Comparison of ENCODE assay signal across 18 cellular contexts in the genomic region with DNA sequence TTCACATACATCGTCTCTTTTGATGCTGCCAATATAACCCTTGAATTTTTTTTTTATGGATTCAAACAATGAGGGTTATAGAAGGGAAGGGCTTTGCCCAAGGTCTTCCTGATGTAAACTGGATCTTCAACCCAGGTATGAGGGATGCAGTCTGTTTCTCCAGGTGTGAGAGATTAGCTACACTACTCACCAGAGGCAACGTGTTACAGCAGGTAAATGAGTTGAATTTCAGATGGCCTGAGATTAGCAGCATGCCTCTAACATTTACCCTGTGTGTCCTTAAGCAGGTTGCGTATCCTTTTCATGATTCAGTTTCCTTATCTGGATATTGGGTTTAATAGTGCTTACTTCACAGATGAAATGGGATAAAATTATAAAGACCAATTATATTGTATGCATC. TPM values are rescaled to one million over a fixed set of nuclear protein-coding genes. Genes with fewer than 3 reads are reported as not detected.
DNase-seq lines count a peak whose midpoint lies in the region; ATAC-seq and TF ChIP-seq lines count a peak whose summit lies in the region.
"Had no signal": no experiment of that assay in that cellular context is flagged by ENCODE, and none has a peak within 500 bp of the region (broad histone marks: within the 10 kb centered on the region; RNA-seq: fewer than 3 reads in every experiment).

No MANE protein-coding gene starts in this region.

- H3K27ac Mint-ChIP-seq in activated CD8-positive, alpha-beta T cell treated with anti-CD3 and anti-CD28 coated beads, Interleukin-2, amount 10 ng/mL, durations not matched to agents 7 days and 5 days = peak overlapping the region; percentile 27
- H3K27ac Mint-ChIP-seq in immature natural killer cell = peak overlapping the region in 3 of 6 donors; percentile 46 to 96 (median 77)
- H3K27ac Mint-ChIP-seq: HFFc6 had no signal

- H3K27ac ChIP-seq in left ventricle myocardium inferior (replicated peaks) (no peak overlapping the region), ascending aorta (no peak overlapping the region)
- H3K27ac ChIP-seq: brain microvascular endothelial cell, SJSA1 had no signal

- POLR2A ChIA-PET in activated CD8-positive, alpha-beta T cell treated with anti-CD3 and anti-CD28 coated beads, Interleukin-2, amount 10 ng/mL, durations not matched to agents 7 days and 5 days (lab: Charles Lee) = no interaction called here

- H3K36me3 Mint-ChIP-seq in activated CD8-positive, alpha-beta T cell treated with anti-CD3 and anti-CD28 coated beads, Interleukin-2, amount 10 ng/mL, durations not matched to agents 7 days and 5 days (ENCODE audit: low read depth) = peaks cover 64% of the 10 kb centered on the region
- peaks cover 42 to 45% (median 42%) of the 10 kb centered on the region in 3 donors for H3K36me3 Mint-ChIP-seq in immature natural killer cell

- no peaks in the 10 kb centered on the region for H3K27me3 ChIP-seq in left ventricle myocardium inferior (ENCODE audit: low read depth)
- H3K27me3 ChIP-seq in ascending aorta = no peaks in the 10 kb centered on the region
- H3K27me3 ChIP-seq: right lobe of liver, SJSA1 had no signal

- TF ChIP-seq CTCF in left ventricle myocardium inferior (IDR thresholded peaks at IDR 0.05; ENCODE audit: borderline replicate concordance) = no peak
- TF ChIP-seq CTCF in ascending aorta (IDR thresholded peaks at IDR 0.05) = no peak

- H3K4me1 ChIP-seq in left ventricle myocardium inferior (peaks cover 23% of the 10 kb centered on the region), ascending aorta (peaks cover 0 to 8% of the 10 kb centered on the region in 2 donors)

- H3K36me3 ChIP-seq in left ventricle myocardium inferior (peaks cover 17% of the 10 kb centered on the region), ascending aorta (peaks cover 0 to 6% of the 10 kb centered on the region in 2 donors)
- H3K36me3 ChIP-seq: brain microvascular endothelial cell, SJSA1 had no signal

- no peaks in the 10 kb centered on the region for H3K9me3 Mint-ChIP-seq in activated CD8-positive, alpha-beta T cell treated with anti-CD3 and anti-CD28 coated beads, Interleukin-2, amount 10 ng/mL, durations not matched to agents 7 days and 5 days (ENCODE audit: insufficient read depth)
- peaks cover 0 to 16% (median 0%) of the 10 kb centered on the region in 6 donors for H3K9me3 Mint-ChIP-seq in immature natural killer cell
- H3K9me3 Mint-ChIP-seq: HFFc6 had no signal

- H3K9me3 ChIP-seq in left ventricle myocardium inferior (replicated peaks) (no peaks in the 10 kb centered on the region), ascending aorta (no peaks in the 10 kb centered on the region)
- H3K9me3 ChIP-seq: right lobe of liver, SJSA1 had no signal

- CTCF ChIA-PET in activated CD8-positive, alpha-beta T cell treated with anti-CD3 and anti-CD28 coated beads, Interleukin-2, amount 10 ng/mL, durations not matched to agents 7 days and 5 days (lab: Charles Lee) = interaction anchor here (0.9 to 5.2 kb wide), 2 partner anchors 51 to 140 kb away, joined by 4 to 45 read pairs; no protein-coding TSS in a partner anchor

- no peaks in the 10 kb centered on the region for H3K27me3 Mint-ChIP-seq in activated CD8-positive, alpha-beta T cell treated with anti-CD3 and anti-CD28 coated beads, Interleukin-2, amount 10 ng/mL, durations not matched to agents 7 days and 5 days (ENCODE audit: low read depth)
- no peaks in the 10 kb centered on the region for H3K27me3 Mint-ChIP-seq in immature natural killer cell (ENCODE audit: low read depth in 3 of 3)

- peaks cover 23% of the 10 kb centered on the region for H3K4me1 Mint-ChIP-seq in activated CD8-positive, alpha-beta T cell treated with anti-CD3 and anti-CD28 coated beads, Interleukin-2, amount 10 ng/mL, durations not matched to agents 7 days and 5 days (ENCODE audit: low read depth)
- H3K4me1 Mint-ChIP-seq in immature natural killer cell = peaks cover 39 to 61% of the 10 kb centered on the region in 2 donors

- ATAC-seq in left ventricle myocardium superior (no peak), GM18909 (IDR thresholded peaks at IDR 0.05; ENCODE audit: poor library complexity, unreplicated experiment) (no peak)
- ATAC-seq in activated CD8-positive, alpha-beta T cell treated with anti-CD3 and anti-CD28 coated beads, Interleukin-2, amount 10 ng/mL, durations not matched to agents 7 days and 5 days = no peak
- ATAC-seq: right lobe of liver had no signal

- DNase-seq in left ventricle myocardium inferior = no peak
- DNase-seq in left ventricle myocardium superior = no peak
- DNase-seq in activated CD8-positive, alpha-beta T cell treated with anti-CD3 and anti-CD28 coated beads, Interleukin-2, amount 10 ng/mL, durations not matched to agents 7 days and 5 days = no peak
- DNase-seq in immature natural killer cell = no peak
- DNase-seq in ascending aorta (ENCODE audit: low spot score in 2 of 2) = no peak
- no peak for DNase-seq in NK-92 treated with Interleukin-12 subunit alpha and Interleukin-12 subunit beta, amount 100 ng/mL, for 24 hours (lab: John Stamatoyannopoulos, UW)
- DNase-seq: activated CD4-positive, alpha-beta T cell treated with anti-CD3 and anti-CD28 coated beads, Interleukin-2, amount 50 U/mL, for 4 hours; brain microvascular endothelial cell; head of caudate nucleus; HFFc6; islet precursor cell; midbrain; NCI-H1930; NCI-H510A; right lobe of liver; substantia nigra had no signal

- intact Hi-C loops in left ventricle myocardium inferior (cut with micrococcal nuclease) = no loop called here
- intact Hi-C loops in left ventricle myocardium superior (cut with micrococcal nuclease) = no loop called here
- intact Hi-C loops in ascending aorta (cut with DNase I) = no loop called here

- H3K4me3 ChIP-seq in left ventricle myocardium inferior (peak overlapping the region; percentile 67), ascending aorta (peak overlapping the region in 1 of 2 donors; percentile 63)
- H3K4me3 ChIP-seq: SJSA1 had no signal

- H3K4me3 Mint-ChIP-seq in activated CD8-positive, alpha-beta T cell treated with anti-CD3 and anti-CD28 coated beads, Interleukin-2, amount 10 ng/mL, durations not matched to agents 7 days and 5 days = peak overlapping the region; percentile 75
- peak overlapping the region; percentile 69 to 98 (median 83) for H3K4me3 Mint-ChIP-seq in immature natural killer cell
- H3K4me3 Mint-ChIP-seq: HFFc6 had no signal

RNA-seq across cellular contexts. Expression of a gene that starts 1.9 kb away (rescaled TPM):
- total RNA-seq in left ventricle myocardium inferior (0.93 TPM), left ventricle myocardium superior (1.0 TPM), ascending aorta (not detected)
- 10 to 100 TPM; 12.9 to 14.8 TPM for total RNA-seq in activated CD8-positive, alpha-beta T cell treated with anti-CD3 and anti-CD28 coated beads, Interleukin-2, amount 10 ng/mL, durations not matched to agents 7 days and 5 days
- 10 to 100 TPM in 1 of 3 donors, 1 to 10 TPM in 2; 3.7 to 17.3 (median 8.8) TPM for polyA plus RNA-seq in immature natural killer cell
